9 cellular contexts compared by ENCODE assay signal in genomic region chr16:17343028-17343427, GRCh38.
DNase-seq lines count a peak whose midpoint lies in the region; TF ChIP-seq lines count a peak whose summit lies in the region.
"Had no signal": no experiment of that assay in that cellular context is flagged by ENCODE, and none has a peak within 500 bp of the region (broad histone marks: within the 10 kb centered on the region; RNA-seq: fewer than 3 reads in every experiment).

No MANE protein-coding gene starts in this region.

- TF ChIP-seq POLR2A in transverse colon (IDR thresholded peaks at IDR 0.05), result no peak

- H3K36me3 ChIP-seq in SU-DHL-6 (ENCODE audit: low read length) (no peaks in the 10 kb centered on the region), transverse colon (no peaks in the 10 kb centered on the region)

- peaks cover 7% of the 10 kb centered on the region for H3K36me3 Mint-ChIP-seq in dendritic cell treated with granulocyte-macrophage colony-stimulating factor and Interleukin-4, amounts not matched to agents 40 ng/mL and 50 ng/mL, for 4 days (ENCODE audit: low read depth)

- H3K9me3 ChIP-seq in SU-DHL-6 (ENCODE audit: insufficient read depth, low read length) (no peaks in the 10 kb centered on the region), transverse colon (no peaks in the 10 kb centered on the region)

- in situ Hi-C loops in transverse colon (cut with MboI; ENCODE audit: low pct_ligation_motif_present in 1 of 4, low pct_unique_long_range_greater_than_20kb in 1 of 4, low sequenced_read_pairs in 3 of 4), result no loop called here

- peaks cover 7% of the 10 kb centered on the region; the same call in 1 of the 2 replicates for H3K79me2 ChIP-seq in SU-DHL-6 (ENCODE audit: insufficient read depth, low read length)

- H3K4me3 ChIP-seq in SU-DHL-6 (ENCODE audit: insufficient read depth, low read length, poor library complexity, severe bottlenecking) (no peak overlapping the region), transverse colon (no peak overlapping the region)

- no peaks in the 10 kb centered on the region for H3K27me3 ChIP-seq in SU-DHL-6 (ENCODE audit: low read length)
- no peaks in the 10 kb centered on the region for H3K27me3 ChIP-seq in transverse colon

- peak overlapping the region; percentile 73 for H3K27ac Mint-ChIP-seq in dendritic cell treated with granulocyte-macrophage colony-stimulating factor and Interleukin-4, amounts not matched to agents 40 ng/mL and 50 ng/mL, for 4 days

- no peak for TF ChIP-seq CTCF in SU-DHL-6 (IDR thresholded peaks at IDR 0.05; ENCODE audit: insufficient read depth, low read length, poor library complexity, severe bottlenecking)
- no peak for TF ChIP-seq CTCF in transverse colon (IDR thresholded peaks at IDR 0.05)

- peaks cover 23 to 65% (median 39%) of the 10 kb centered on the region in 4 donors for H3K4me1 ChIP-seq in transverse colon

- H3K4me3 Mint-ChIP-seq in dendritic cell treated with granulocyte-macrophage colony-stimulating factor and Interleukin-4, amounts not matched to agents 40 ng/mL and 50 ng/mL, for 4 days, result no peak overlapping the region

- DNase-seq in stimulated activated CD4-positive, alpha-beta T cell treated with anti-CD3 and anti-CD28 coated beads, Interleukin-4, amount 100 ng/mL, for 24 hours, result peak; percentile 27
- no peak for DNase-seq in stimulated activated CD4-positive, alpha-beta T cell treated with anti-CD3 and anti-CD28 coated beads, Interleukin-4, amount 100 ng/mL, for 1 hour
- DNase-seq in transverse colon (peak; percentile 54), globus pallidus (ENCODE audit: low spot score) (no peak), dermis blood vessel endothelial cell (no peak), NCI-H128 (lab: John Stamatoyannopoulos, UW; ENCODE audit: unreplicated experiment) (no peak)
- DNase-seq: cortex of kidney had no signal

- no peaks in the 10 kb centered on the region for H3K9me2 ChIP-seq in SU-DHL-6 (replicated peaks; ENCODE audit: insufficient read depth, low read length)

- H3K9me3 Mint-ChIP-seq in dendritic cell treated with granulocyte-macrophage colony-stimulating factor and Interleukin-4, amounts not matched to agents 40 ng/mL and 50 ng/mL, for 4 days, result no peaks in the 10 kb centered on the region

- peak overlapping the region; percentile 10; the same call in 1 of the 2 replicates for H3K9ac ChIP-seq in SU-DHL-6 (ENCODE audit: low read length)

- TF ChIP-seq EP300 in transverse colon (IDR thresholded peaks at IDR 0.05; ENCODE audit: low read depth), result no peak

- H4K20me1 ChIP-seq in SU-DHL-6 (ENCODE audit: low read depth, low read length), result no peaks in the 10 kb centered on the region

- peak overlapping the region; percentile 48 for H3K4me2 ChIP-seq in SU-DHL-6 (ENCODE audit: low read depth, low read length, poor library complexity, severe bottlenecking)

- H3K27me3 Mint-ChIP-seq in dendritic cell treated with granulocyte-macrophage colony-stimulating factor and Interleukin-4, amounts not matched to agents 40 ng/mL and 50 ng/mL, for 4 days, result no peaks in the 10 kb centered on the region

- peaks cover 91% of the 10 kb centered on the region for H3K4me1 Mint-ChIP-seq in dendritic cell treated with granulocyte-macrophage colony-stimulating factor and Interleukin-4, amounts not matched to agents 40 ng/mL and 50 ng/mL, for 4 days (ENCODE audit: low read depth)

- WGBS in transverse colon (ENCODE audit: low coverage in 1 of 2), 2 donors, result 80 to 82% methylated on average over 2 to 10 of the region's 10 CpGs

- intact Hi-C loops in dendritic cell treated with granulocyte-macrophage colony-stimulating factor and Interleukin-4, amounts not matched to agents 40 ng/mL and 50 ng/mL, for 4 days (cut with micrococcal nuclease), result loop anchor here (5.0 kb wide), 1 partner anchor 39 kb away; no protein-coding TSS in a partner anchor
- intact Hi-C loops in transverse colon (cut with DNase I; ENCODE audit: low total_unique reads), result loop anchor here (5.0 kb wide), 1 partner anchor 39 kb away; no protein-coding TSS in a partner anchor

- H3K27ac ChIP-seq in SU-DHL-6 (ENCODE audit: low read depth, low read length), result peak overlapping the region; percentile 67
- peak overlapping the region; percentile 52 to 87 (median 86) for H3K27ac ChIP-seq in transverse colon

- no peaks in the 10 kb centered on the region; the same call in 1 of the 2 replicates for H3F3A ChIP-seq in SU-DHL-6 (ENCODE audit: insufficient read depth)

- no peak overlapping the region for H2AFZ ChIP-seq in SU-DHL-6 (ENCODE audit: low read depth, low read length, severe bottlenecking)

Comparison
In these comparisons a context has a peak if more than half of its experiments do, and no peak if none do; other contexts are left out.
1. DNase-seq: peak in stimulated activated CD4-positive, alpha-beta T cell treated with anti-CD3 and anti-CD28 coated beads, Interleukin-4, amount 100 ng/mL, for 24 hours (single experiment) and transverse colon (single experiment); none in stimulated activated CD4-positive, alpha-beta T cell treated with anti-CD3 and anti-CD28 coated beads, Interleukin-4, amount 100 ng/mL, for 1 hour (single experiment), globus pallidus (single experiment), dermis blood vessel endothelial cell (single experiment) and NCI-H128 (single experiment).